1 cellular context compared by ENCODE assay signal in the genomic region with DNA sequence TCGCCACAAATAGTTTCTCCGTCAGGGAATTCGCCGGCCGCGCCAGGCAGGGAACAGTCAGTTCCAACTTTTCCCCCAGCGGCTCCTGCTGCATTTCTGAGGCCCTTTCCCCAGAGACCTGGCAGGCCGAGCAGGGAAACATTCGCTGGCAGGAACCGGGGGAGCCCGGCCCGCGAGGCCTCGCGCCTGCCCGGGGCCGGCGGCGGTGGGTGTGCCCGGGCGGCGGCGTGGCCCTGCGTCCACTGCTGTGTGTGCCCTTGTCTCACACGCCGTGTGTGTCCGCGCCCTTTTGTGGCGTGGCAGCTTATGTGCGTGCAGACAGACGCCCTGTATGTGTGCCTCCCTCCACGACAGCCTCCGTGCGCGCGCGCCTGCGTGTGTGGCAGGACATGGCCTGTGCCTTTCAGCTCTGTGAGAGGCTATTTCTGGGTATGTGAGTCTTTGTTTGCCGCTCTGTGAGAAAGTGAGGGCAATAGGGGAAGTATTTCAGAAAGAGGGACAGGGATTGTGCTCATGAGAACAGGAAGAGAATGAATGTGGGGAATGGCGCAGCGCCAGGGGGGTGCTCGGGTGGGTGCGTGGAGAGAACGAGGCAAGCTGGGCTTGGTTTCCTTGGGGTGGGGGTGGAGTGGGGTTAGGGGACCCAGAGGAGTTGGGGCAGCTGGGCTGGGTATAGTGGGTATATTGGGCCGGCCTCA.
TF ChIP-seq lines count a peak whose summit lies in the region.

No MANE protein-coding gene starts in this region.

TF ChIP-seq in Ishikawa, 13 proteins besides CTCF, POLR2A, EP300 and RAD21:
- TF ChIP-seq, protein P1, sequence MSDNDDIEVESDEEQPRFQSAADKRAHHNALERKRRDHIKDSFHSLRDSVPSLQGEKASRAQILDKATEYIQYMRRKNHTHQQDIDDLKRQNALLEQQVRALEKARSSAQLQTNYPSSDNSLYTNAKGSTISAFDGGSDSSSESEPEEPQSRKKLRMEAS (IDR thresholded peaks at IDR 0.05), result peak; percentile 74
- TF ChIP-seq CREB1 (IDR thresholded peaks at IDR 0.05; ENCODE audit: low read depth) (no peak), CEBPB (IDR thresholded peaks at IDR 0.05) (no peak), TAF1 (IDR thresholded peaks at IDR 0.05; ENCODE audit: low read depth) (peak; percentile 41; the same call in 1 of the 2 replicates), FOXM1 (IDR thresholded peaks at IDR 0.05; ENCODE audit: borderline replicate concordance, low read depth) (no peak), NFIC (IDR thresholded peaks at IDR 0.05) (0 out of 2 replicates have a peak, but pooled peaks have one; percentile 8), TCF12 (IDR thresholded peaks at IDR 0.05; ENCODE audit: low read depth) (no peak), YY1 (IDR thresholded peaks at IDR 0.05; ENCODE audit: low read depth) (0 out of 2 replicates have a peak, but pooled peaks have one; percentile 3), ZBTB7A (IDR thresholded peaks at IDR 0.05; ENCODE audit: low read depth) (peak; percentile 48), TEAD4 (IDR thresholded peaks at IDR 0.05) (no peak)
- TF ChIP-seq, protein P2, sequence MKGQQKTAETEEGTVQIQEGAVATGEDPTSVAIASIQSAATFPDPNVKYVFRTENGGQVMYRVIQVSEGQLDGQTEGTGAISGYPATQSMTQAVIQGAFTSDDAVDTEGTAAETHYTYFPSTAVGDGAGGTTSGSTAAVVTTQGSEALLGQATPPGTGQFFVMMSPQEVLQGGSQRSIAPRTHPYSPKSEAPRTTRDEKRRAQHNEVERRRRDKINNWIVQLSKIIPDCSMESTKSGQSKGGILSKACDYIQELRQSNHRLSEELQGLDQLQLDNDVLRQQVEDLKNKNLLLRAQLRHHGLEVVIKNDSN (IDR thresholded peaks at IDR 0.05), result no peak
TF ChIP-seq in Ishikawa: peak in this region for 5.
